11 cellular contexts compared by ENCODE assay signal in the genomic region with DNA sequence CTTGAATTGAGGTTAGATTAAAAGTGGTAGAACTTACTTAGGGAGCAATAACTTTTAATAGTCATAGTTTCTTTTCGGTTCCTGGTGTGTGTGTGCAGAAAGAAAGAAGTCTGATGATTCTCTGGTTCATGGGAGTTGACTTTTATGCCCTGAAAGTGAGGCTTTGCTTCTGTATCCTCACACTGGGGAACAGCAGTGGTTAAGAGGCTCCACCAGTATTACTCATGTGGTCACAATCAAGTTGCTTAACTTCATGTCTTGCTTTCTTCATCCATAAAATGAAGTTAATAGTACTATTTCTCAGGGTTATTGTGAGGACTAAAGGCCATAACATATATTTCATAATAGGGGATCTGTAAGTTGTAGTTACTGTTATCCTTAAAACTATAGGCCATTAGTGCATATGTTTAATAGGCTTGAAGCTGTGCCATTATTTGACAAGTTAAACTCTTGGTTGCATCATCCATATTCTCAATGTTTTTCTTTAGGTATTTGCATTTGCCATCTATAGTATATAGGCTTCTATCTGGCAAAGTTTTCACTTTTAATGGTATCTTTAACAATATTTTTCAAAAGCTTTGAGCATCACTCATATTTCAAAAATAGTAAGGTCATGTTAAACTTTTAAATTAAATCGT.
DNase-seq lines count a peak whose midpoint lies in the region; ATAC-seq, FAIRE-seq and TF ChIP-seq lines count a peak whose summit lies in the region.
"Had no signal": no experiment of that assay in that cellular context is flagged by ENCODE, and none has a peak within 500 bp of the region (broad histone marks: within the 10 kb centered on the region; RNA-seq: fewer than 3 reads in every experiment).

No MANE protein-coding gene starts in this region.

- POLR2A ChIA-PET in activated CD4-positive, alpha-beta T cell treated with anti-CD3 and anti-CD28 coated beads for 36 hours (lab: Charles Lee), result no interaction called here

- peak; percentile 90 for FAIRE-seq in small intestine (lab: Jason Lieb, UNC)

- H3K9me3 ChIP-seq in RWPE2 (ENCODE audit: severe bottlenecking) (no peaks in the 10 kb centered on the region), small intestine (ENCODE audit: control insufficient read depth, low read depth) (no peaks in the 10 kb centered on the region), stomach (no peaks in the 10 kb centered on the region)

- no peak overlapping the region for H3K27ac ChIP-seq in RWPE2 (ENCODE audit: poor library complexity, severe bottlenecking)
- no peak overlapping the region for H3K27ac ChIP-seq in small intestine (ENCODE audit: low read depth in 1 of 2, low read length in 1 of 2)
- no peak overlapping the region for H3K27ac ChIP-seq in stomach
- H3K27ac ChIP-seq: 22Rv1 had no signal

- H3K9me3 Mint-ChIP-seq in activated CD4-positive, alpha-beta T cell treated with anti-CD3 and anti-CD28 coated beads for 36 hours (ENCODE audit: low read depth), result no peaks in the 10 kb centered on the region
- no peaks in the 10 kb centered on the region for H3K9me3 Mint-ChIP-seq in activated CD4-positive, alpha-beta T cell treated with anti-CD3 and anti-CD28 coated beads, Interleukin-2, amount 10 ng/mL, durations not matched to agents 24 days and 14 days
- H3K9me3 Mint-ChIP-seq: brain had no signal

- H3K27ac Mint-ChIP-seq in activated CD4-positive, alpha-beta T cell treated with anti-CD3 and anti-CD28 coated beads for 36 hours, result no peak overlapping the region
- H3K27ac Mint-ChIP-seq in activated CD4-positive, alpha-beta T cell treated with anti-CD3 and anti-CD28 coated beads, Interleukin-2, amount 10 ng/mL, durations not matched to agents 24 days and 14 days, result no peak overlapping the region
- H3K27ac Mint-ChIP-seq: brain had no signal

- CTCF ChIA-PET in activated CD4-positive, alpha-beta T cell treated with anti-CD3 and anti-CD28 coated beads for 36 hours (lab: Charles Lee), result no interaction called here

- H3K4me3 ChIP-seq in RWPE2 (ENCODE audit: severe bottlenecking), result no peak overlapping the region
- no peak overlapping the region for H3K4me3 ChIP-seq in small intestine (ENCODE audit: low read depth in 1 of 2, low read length in 2 of 2)
- no peak overlapping the region for H3K4me3 ChIP-seq in stomach

- H3K27me3 ChIP-seq in RWPE2 (ENCODE audit: insufficient read depth, poor library complexity, severe bottlenecking) (no peaks in the 10 kb centered on the region), small intestine (ENCODE audit: control insufficient read depth in 2 of 2, insufficient read depth in 2 of 2, low read length in 2 of 2) (no peaks in the 10 kb centered on the region), stomach (no peaks in the 10 kb centered on the region)

- no peak overlapping the region for H3K4me3 Mint-ChIP-seq in activated CD4-positive, alpha-beta T cell treated with anti-CD3 and anti-CD28 coated beads for 36 hours
- H3K4me3 Mint-ChIP-seq in activated CD4-positive, alpha-beta T cell treated with anti-CD3 and anti-CD28 coated beads, Interleukin-2, amount 10 ng/mL, durations not matched to agents 24 days and 14 days, result no peak overlapping the region
- H3K4me3 Mint-ChIP-seq: brain had no signal

- H3K27me3 Mint-ChIP-seq in activated CD4-positive, alpha-beta T cell treated with anti-CD3 and anti-CD28 coated beads for 36 hours, result no peaks in the 10 kb centered on the region
- H3K27me3 Mint-ChIP-seq in activated CD4-positive, alpha-beta T cell treated with anti-CD3 and anti-CD28 coated beads, Interleukin-2, amount 10 ng/mL, durations not matched to agents 24 days and 14 days, result peaks cover 3% of the 10 kb centered on the region

- no peak for TF ChIP-seq EP300 in stomach (IDR thresholded peaks at IDR 0.05)

- intact Hi-C loops in activated CD4-positive, alpha-beta T cell treated with anti-CD3 and anti-CD28 coated beads for 36 hours (cut with DNase I, micrococcal nuclease), result loop anchor here in 1 of 2 experiments (5.0 kb wide), 1 partner anchor 328 kb away; no protein-coding TSS in a partner anchor
- intact Hi-C loops in activated CD4-positive, alpha-beta T cell treated with anti-CD3 and anti-CD28 coated beads, Interleukin-2, amount 10 ng/mL, durations not matched to agents 24 days and 14 days (cut with micrococcal nuclease), result no loop called here
- intact Hi-C loops in stomach (cut with DNase I; ENCODE audit: low total_unique reads), result loop anchor here (10.0 kb wide), 1 partner anchor 350 kb away; no protein-coding TSS in a partner anchor

- H3K4me1 ChIP-seq in RWPE2 (ENCODE audit: insufficient read depth, poor library complexity, severe bottlenecking) (no peaks in the 10 kb centered on the region), small intestine (ENCODE audit: control insufficient read depth in 2 of 2, insufficient read depth in 1 of 2, low read depth in 1 of 2, low read length in 1 of 2) (no peaks in the 10 kb centered on the region), stomach (peaks cover 0 to 8% (median 3%) of the 10 kb centered on the region in 4 donors)

- peak; percentile 17 for DNase-seq in activated CD4-positive, alpha-beta T cell treated with anti-CD3 and anti-CD28 coated beads for 36 hours
- DNase-seq in activated CD4-positive, alpha-beta T cell treated with anti-CD3 and anti-CD28 coated beads, Interleukin-2, amount 10 ng/mL, durations not matched to agents 24 days and 14 days, result no peak
- no peak for DNase-seq in RWPE2 (ENCODE audit: low spot score)
- no peak for DNase-seq in small intestine
- no peak for DNase-seq in NCI-H2081 treated with DMSO at 0.1 percent for 48 hours (lab: John Stamatoyannopoulos, UW)
- no peak for DNase-seq in inferior parietal cortex (ENCODE audit: extremely low spot score)
- no peak for DNase-seq in stomach
- DNase-seq: midbrain had no signal

- no peaks in the 10 kb centered on the region for H3K36me3 Mint-ChIP-seq in activated CD4-positive, alpha-beta T cell treated with anti-CD3 and anti-CD28 coated beads for 36 hours (ENCODE audit: low read depth)
- H3K36me3 Mint-ChIP-seq in activated CD4-positive, alpha-beta T cell treated with anti-CD3 and anti-CD28 coated beads, Interleukin-2, amount 10 ng/mL, durations not matched to agents 24 days and 14 days (ENCODE audit: low read depth), result no peaks in the 10 kb centered on the region
- H3K36me3 Mint-ChIP-seq: brain had no signal

- H3K36me3 ChIP-seq in RWPE2 (ENCODE audit: low read depth), result no peaks in the 10 kb centered on the region
- no peaks in the 10 kb centered on the region for H3K36me3 ChIP-seq in small intestine (ENCODE audit: control insufficient read depth in 2 of 2, insufficient read depth in 2 of 2, low read length in 2 of 2)
- H3K36me3 ChIP-seq in stomach, result no peaks in the 10 kb centered on the region

- TF ChIP-seq POLR2A in stomach (IDR thresholded peaks at IDR 0.05), result no peak

- no peak for TF ChIP-seq CTCF in RWPE2 (IDR thresholded peaks at IDR 0.05; ENCODE audit: poor library complexity, severe bottlenecking)
- no peak for TF ChIP-seq CTCF in stomach (IDR thresholded peaks at IDR 0.05)

- H3K4me1 Mint-ChIP-seq in activated CD4-positive, alpha-beta T cell treated with anti-CD3 and anti-CD28 coated beads for 36 hours, result no peaks in the 10 kb centered on the region
- peaks cover 4% of the 10 kb centered on the region for H3K4me1 Mint-ChIP-seq in activated CD4-positive, alpha-beta T cell treated with anti-CD3 and anti-CD28 coated beads, Interleukin-2, amount 10 ng/mL, durations not matched to agents 24 days and 14 days

- WGBS in small intestine, 3 donors, result 86 to 90% (median 88%) methylated on average over 2 of the region's 2 CpGs
- 82 to 90% (median 86%) methylated on average over 2 of the region's 2 CpGs for WGBS in stomach, 5 donors

- peak; percentile 55 for ATAC-seq in activated CD4-positive, alpha-beta T cell treated with anti-CD3 and anti-CD28 coated beads for 36 hours
- ATAC-seq in HG02943 (IDR thresholded peaks at IDR 0.05; ENCODE audit: low read depth, unreplicated experiment) (peak; percentile 50), RWPE2 (ENCODE audit: low read depth) (peak; percentile 36; the same call in 1 of the 3 replicates)
